Comparison of ENCODE assay signal across 11 cellular contexts in genomic region chr1:222880586-222880985, GRCh38.
DNase-seq lines count a peak whose midpoint lies in the region; ATAC-seq, FAIRE-seq and TF ChIP-seq lines count a peak whose summit lies in the region.
"Had no signal": no experiment of that assay in that cellular context is flagged by ENCODE, and none has a peak within 500 bp of the region (broad histone marks: within the 10 kb centered on the region; RNA-seq: fewer than 3 reads in every experiment).

No MANE protein-coding gene starts in this region.

- POLR2A ChIA-PET in HCT116 (lab: Charles Lee) (no interaction called here), endothelial cell of umbilical vein (lab: Charles Lee) (no interaction called here)

- H3K79me2 ChIP-seq in HCT116 (ENCODE audit: insufficient read depth, low read length), result no peaks in the 10 kb centered on the region
- no peaks in the 10 kb centered on the region for H3K79me2 ChIP-seq in endothelial cell of umbilical vein (ENCODE audit: control insufficient read depth, insufficient read depth, low read length)

- H4K20me1 ChIP-seq in HCT116 (ENCODE audit: insufficient read depth), result no peaks in the 10 kb centered on the region
- no peaks in the 10 kb centered on the region for H4K20me1 ChIP-seq in endothelial cell of umbilical vein (replicated peaks; ENCODE audit: control insufficient read depth, extremely low read depth, insufficient read depth, low read length)

- RAD21 ChIA-PET in HCT116 (lab: Charles Lee; ENCODE audit: low non-redundant PET in 1 of 2, low total read pairs in 2 of 2, uncharacterized antibody in 2 of 2, unreplicated experiment in 2 of 2), result no interaction called here

- no peaks in the 10 kb centered on the region for H3K9me2 ChIP-seq in HCT116 (ENCODE audit: insufficient read depth)

- dilution Hi-C loops in endothelial cell of umbilical vein (cut with MboI; ENCODE audit: extremely low pct_ligation_motif_present, low sequenced_read_pairs), result no loop called here

- no peaks in the 10 kb centered on the region for H3K9me1 ChIP-seq in endothelial cell of umbilical vein (replicated peaks; ENCODE audit: control insufficient read depth, extremely low read depth, insufficient read depth, low read length)

- no peaks in the 10 kb centered on the region for H3K9me3 ChIP-seq in HCT116 (ENCODE audit: control insufficient read depth in 1 of 2, insufficient read depth in 1 of 2, low read depth in 1 of 2, low read length in 2 of 2)
- H3K9me3 ChIP-seq in RWPE2 (ENCODE audit: severe bottlenecking), result no peaks in the 10 kb centered on the region
- no peaks in the 10 kb centered on the region for H3K9me3 ChIP-seq in endothelial cell of umbilical vein (replicated peaks; ENCODE audit: control insufficient read depth, insufficient read depth, low read length)
- H3K9me3 ChIP-seq: heart right ventricle had no signal

- intact Hi-C loops in HCT116 (cut with micrococcal nuclease), result no loop called here
- intact Hi-C loops in endothelial cell of umbilical vein (cut with micrococcal nuclease), result no loop called here

- DNase-seq in HCT116 (ENCODE audit: low read depth, low spot score) (peak; percentile 34), RWPE2 (ENCODE audit: low spot score) (no peak), endothelial cell of umbilical vein (ENCODE audit: low read depth, low spot score) (peak; percentile 10), DMS 273 treated with DMSO at 0.1 percent for 48 hours (lab: John Stamatoyannopoulos, UW) (no peak), T-helper 9 cell (no peak)
- peak; percentile 29 for DNase-seq in stimulated activated CD4-positive, alpha-beta T cell treated with anti-CD3 and anti-CD28 coated beads, Interleukin-2, amount 100 ng/mL, for 4 hours (ENCODE audit: low read depth)
- DNase-seq: anterior cingulate cortex, heart right ventricle, KG1, NCI-H526 had no signal

- no peak for TF ChIP-seq RAD21 in HCT116 (IDR thresholded peaks at IDR 0.05; ENCODE audit: low read depth)

- H3K36me3 ChIP-seq in HCT116 (ENCODE audit: control insufficient read depth in 1 of 2, insufficient read depth in 2 of 2, low read length in 2 of 2) (no peaks in the 10 kb centered on the region), RWPE2 (ENCODE audit: low read depth) (no peaks in the 10 kb centered on the region), endothelial cell of umbilical vein (ENCODE audit: control insufficient read depth in 2 of 2, extremely low read depth in 1 of 2, insufficient read depth in 2 of 2, low read length in 2 of 2) (no peaks in the 10 kb centered on the region)
- H3K36me3 ChIP-seq: heart right ventricle had no signal

- no peak for TF ChIP-seq POLR2A in HCT116 (IDR thresholded peaks at IDR 0.05; ENCODE audit: borderline replicate concordance, extremely low read depth, insufficient read depth, insufficient read length)
- no peak for TF ChIP-seq POLR2A in endothelial cell of umbilical vein (IDR thresholded peaks at IDR 0.05; ENCODE audit: low read depth, low read length)

- peaks cover 0 to 8% of the 10 kb centered on the region in 2 experiments; a peak in 2 of 4 replicates for H3K4me1 ChIP-seq in HCT116 (ENCODE audit: control insufficient read depth in 1 of 2, insufficient read depth in 2 of 2, low read length in 2 of 2)
- no peaks in the 10 kb centered on the region for H3K4me1 ChIP-seq in RWPE2 (ENCODE audit: insufficient read depth, poor library complexity, severe bottlenecking)
- no peaks in the 10 kb centered on the region for H3K4me1 ChIP-seq in endothelial cell of umbilical vein (ENCODE audit: control insufficient read depth, extremely low read depth, insufficient read depth, low read length)

- H3K9ac ChIP-seq in HCT116 (ENCODE audit: low read length) (no peak overlapping the region), endothelial cell of umbilical vein (replicated peaks; ENCODE audit: extremely low read depth, insufficient read depth, low read length) (no peak overlapping the region)

- BruUV-seq in HCT116 (replicated peaks; lab: Mats Ljungman, UMichigan) (no TSS peak), endothelial cell of umbilical vein (replicated peaks; lab: Mats Ljungman, UMichigan) (no TSS peak)

- H3K27ac ChIP-seq in HCT116 (ENCODE audit: low read depth, low read length), result no peak overlapping the region
- H3K27ac ChIP-seq in RWPE2 (ENCODE audit: poor library complexity, severe bottlenecking), result no peak overlapping the region
- H3K27ac ChIP-seq in endothelial cell of umbilical vein (ENCODE audit: insufficient read depth, low read depth, low read length), result no peak overlapping the region
- H3K27ac ChIP-seq: heart right ventricle had no signal

- no peak for TF ChIP-seq CTCF in HCT116 (IDR thresholded peaks at IDR 0.05 in 2 of 3, conservative IDR thresholded peaks at IDR 0.05 in 1 of 3; ENCODE audit: borderline replicate concordance in 1 of 3, insufficient read depth in 1 of 3, low read depth in 2 of 3, low read length in 2 of 3)
- no peak for TF ChIP-seq CTCF in RWPE2 (IDR thresholded peaks at IDR 0.05; ENCODE audit: poor library complexity, severe bottlenecking)
- TF ChIP-seq CTCF in endothelial cell of umbilical vein (IDR thresholded peaks at IDR 0.05; ENCODE audit: extremely low read depth in 1 of 2, insufficient read depth in 1 of 2, low read depth in 1 of 2, low read length in 2 of 2), result no peak

- no peak for FAIRE-seq in endothelial cell of umbilical vein (lab: Jason Lieb, UNC)

- peak overlapping the region; percentile 45 for H3K4me2 ChIP-seq in HCT116 (ENCODE audit: low read length)
- no peak overlapping the region for H3K4me2 ChIP-seq in endothelial cell of umbilical vein (ENCODE audit: insufficient read depth, low read length)

- CTCF ChIA-PET in HCT116 (lab: Charles Lee), result no interaction called here
- CTCF ChIA-PET in endothelial cell of umbilical vein (lab: Charles Lee), result no interaction called here

- ATAC-seq in HCT116 (peak; percentile 63), RWPE2 (ENCODE audit: low read depth) (peak; percentile 40; the same call in 1 of the 3 replicates), GM18519 (IDR thresholded peaks at IDR 0.05; ENCODE audit: low FRiP score, unreplicated experiment) (no peak)
- ATAC-seq: heart right ventricle had no signal

- no peaks in the 10 kb centered on the region for H3K27me3 ChIP-seq in HCT116 (ENCODE audit: insufficient read depth, low read length)
- H3K27me3 ChIP-seq in RWPE2 (ENCODE audit: insufficient read depth, poor library complexity, severe bottlenecking), result no peaks in the 10 kb centered on the region
- no peaks in the 10 kb centered on the region for H3K27me3 ChIP-seq in endothelial cell of umbilical vein (ENCODE audit: control insufficient read depth in 2 of 2, insufficient read depth in 2 of 2, low read length in 2 of 2)
- H3K27me3 ChIP-seq: heart right ventricle had no signal

- no peak overlapping the region for H3K4me3 ChIP-seq in HCT116 (replicated peaks in 1 of 2; ENCODE audit: low read depth in 1 of 2, low read length in 2 of 2)
- H3K4me3 ChIP-seq in RWPE2 (ENCODE audit: severe bottlenecking), result no peak overlapping the region
- no peak overlapping the region for H3K4me3 ChIP-seq in endothelial cell of umbilical vein (replicated peaks in 1 of 3; ENCODE audit: insufficient read depth in 1 of 3, low read depth in 1 of 3, low read length in 3 of 3)
- H3K4me3 ChIP-seq: heart right ventricle had no signal

- no peak overlapping the region for H2AFZ ChIP-seq in HCT116 (ENCODE audit: low read depth, low read length, poor library complexity, severe bottlenecking)
- H2AFZ ChIP-seq in endothelial cell of umbilical vein (ENCODE audit: low read depth, low read length), result no peak overlapping the region

TF ChIP-seq in HCT116, 20 proteins besides CTCF, POLR2A, EP300 and RAD21 (continues in another document):
- TF ChIP-seq SP1 (IDR thresholded peaks at IDR 0.05; ENCODE audit: low read depth), result peak; percentile 38; the same call in 1 of the 2 replicates
- peak; percentile 76 for TF ChIP-seq FOSL1 (IDR thresholded peaks at IDR 0.05; ENCODE audit: low read depth)
- TF ChIP-seq MAX (IDR thresholded peaks at IDR 0.05), result no peak
- peak; percentile 71 for TF ChIP-seq JUND (IDR thresholded peaks at IDR 0.05)

TF ChIP-seq in endothelial cell of umbilical vein, 7 proteins besides CTCF, POLR2A, EP300 and RAD21:
- TF ChIP-seq JUN (IDR thresholded peaks at IDR 0.05; ENCODE audit: borderline replicate concordance, insufficient read depth, insufficient read length, low read depth), result peak; percentile 40
- TF ChIP-seq EZH2 (IDR thresholded peaks at IDR 0.05; ENCODE audit: borderline replicate concordance, low read depth, low read length, severe bottlenecking), result no peak
- peak; percentile 64 for TF ChIP-seq FOS (IDR thresholded peaks at IDR 0.05; ENCODE audit: borderline replicate concordance, insufficient read depth, low read length)

Comparison
In these comparisons a context has a peak if more than half of its experiments do, and no peak if none do; other contexts are left out.
1. DNase-seq: peak in HCT116 (single experiment), endothelial cell of umbilical vein (single experiment) and stimulated activated CD4-positive, alpha-beta T cell treated with anti-CD3 and anti-CD28 coated beads, Interleukin-2, amount 100 ng/mL, for 4 hours (single experiment); none in RWPE2 (single experiment), DMS 273 treated with DMSO at 0.1 percent for 48 hours (single experiment) and T-helper 9 cell (single experiment).